In the genomic region with DNA sequence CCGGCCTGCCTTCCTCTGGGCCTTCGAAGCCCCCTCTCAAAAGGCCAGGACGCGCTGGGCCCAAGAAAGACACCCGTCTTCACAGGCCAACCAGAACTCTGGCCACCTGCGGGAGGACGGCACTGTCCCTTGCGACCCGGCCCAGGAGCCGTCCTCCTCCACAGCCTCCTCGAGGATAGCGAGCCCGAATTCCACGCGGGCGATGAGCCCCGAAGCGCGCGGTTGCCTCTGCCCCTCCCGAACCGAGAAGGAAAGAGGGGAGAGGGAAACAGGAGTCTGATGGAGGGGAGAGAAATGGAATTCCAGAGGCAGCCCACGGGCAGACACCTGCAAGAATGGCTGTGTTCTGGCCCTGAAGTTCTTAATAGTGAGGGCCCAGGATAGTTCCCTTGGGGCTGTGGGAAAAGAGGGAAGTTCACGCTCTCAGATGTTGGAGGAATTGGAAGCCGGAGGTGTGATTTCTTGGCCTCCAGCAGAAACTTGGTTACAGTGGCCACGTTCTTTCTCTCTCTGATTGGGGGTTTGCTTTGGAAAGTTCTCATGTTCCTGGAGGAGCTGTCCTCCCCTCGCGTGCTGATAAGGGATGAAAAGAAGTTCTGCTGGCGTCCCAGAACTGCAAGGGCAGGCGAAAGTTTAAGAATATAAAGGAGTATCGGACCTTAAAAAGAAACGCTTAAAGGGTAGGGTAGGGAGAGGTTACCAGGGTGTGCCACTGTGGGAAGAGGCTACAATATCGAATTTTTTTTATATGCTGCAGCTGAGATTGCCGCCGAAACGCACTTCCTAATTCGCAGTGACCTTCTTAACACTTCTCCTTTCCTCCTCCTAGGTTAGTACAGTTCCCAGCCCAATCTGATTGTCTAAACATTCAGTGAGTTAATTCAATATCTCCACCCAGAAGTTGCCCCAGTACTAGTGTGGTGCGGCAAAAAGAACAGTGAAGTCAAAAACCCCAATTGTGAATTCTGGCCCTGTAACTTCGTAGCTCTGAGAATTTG, we compare ENCODE assay signal across 8 cellular contexts. TPM values are rescaled to one million over a fixed set of nuclear protein-coding genes. Genes with fewer than 3 reads are reported as not detected.
A peak's percentile ranks its signal among the peaks of the same experiment; 100 is the strongest.
DNase-seq lines count a peak whose midpoint lies in the region; TF ChIP-seq lines count a peak whose summit lies in the region.

No MANE protein-coding gene starts in this region.

- peak overlapping the region; percentile 67; the same call in 1 of the 2 replicates for H3K9ac ChIP-seq in ES-I3 (ENCODE audit: low read depth, low read length)
- no peak overlapping the region for H3K9ac ChIP-seq in rectal smooth muscle tissue (ENCODE audit: low read length)

- H3K4me3 Mint-ChIP-seq in glutamatergic neuron (ENCODE audit: unreplicated experiment): peak overlapping the region; percentile 79

- peaks cover 14% of the 10 kb centered on the region for H3K4me1 Mint-ChIP-seq in glutamatergic neuron (ENCODE audit: low read depth, unreplicated experiment)

- H3K27ac ChIP-seq in WERI-Rb-1 (peak overlapping the region; percentile 75), rectal smooth muscle tissue (ENCODE audit: low read depth, low read length) (no peak overlapping the region)

- no peaks in the 10 kb centered on the region for H3K36me3 Mint-ChIP-seq in glutamatergic neuron (ENCODE audit: unreplicated experiment)

- peaks cover 22% of the 10 kb centered on the region for H3K27me3 Mint-ChIP-seq in glutamatergic neuron (ENCODE audit: unreplicated experiment)

- H3K4me1 ChIP-seq in ES-I3 (ENCODE audit: insufficient read depth, low read length): no peaks in the 10 kb centered on the region
- H3K4me1 ChIP-seq in rectal smooth muscle tissue (ENCODE audit: control insufficient read depth, insufficient read depth, low read length): no peaks in the 10 kb centered on the region

- no peak for DNase-seq in WERI-Rb-1
- DNase-seq in glutamatergic neuron: no peak
- no peak for DNase-seq in superior temporal gyrus (ENCODE audit: extremely low spot score)
- no peak for DNase-seq in NCI-H146 (lab: John Stamatoyannopoulos, UW)
- DNase-seq in NCI-H2029 (lab: John Stamatoyannopoulos, UW): no peak
- DNase-seq in activated CD8-positive, alpha-beta memory T cell treated with anti-CD3 and anti-CD28 coated beads, Interleukin-2, amount 50 U/mL, for 48 hours: no peak

- H3K27ac Mint-ChIP-seq in glutamatergic neuron (ENCODE audit: unreplicated experiment): no peak overlapping the region

- no peaks in the 10 kb centered on the region for H3K36me3 ChIP-seq in ES-I3 (ENCODE audit: insufficient read depth, low read length)
- no peaks in the 10 kb centered on the region for H3K36me3 ChIP-seq in WERI-Rb-1
- no peaks in the 10 kb centered on the region for H3K36me3 ChIP-seq in rectal smooth muscle tissue (ENCODE audit: control insufficient read depth, insufficient read depth, low read length)

- H3K9me3 ChIP-seq in ES-I3 (ENCODE audit: control insufficient read depth, insufficient read depth, low read length) (no peaks in the 10 kb centered on the region), WERI-Rb-1 (ENCODE audit: severe bottlenecking) (no peaks in the 10 kb centered on the region)

- TF ChIP-seq CTCF in WERI-Rb-1 (IDR thresholded peaks at IDR 0.05; ENCODE audit: low read depth, low read length) (no peak), glutamatergic neuron (IDR thresholded peaks at IDR 0.05; ENCODE audit: partially characterized antibody, unreplicated experiment) (no peak)

- H3K4me3 ChIP-seq in WERI-Rb-1 (ENCODE audit: low read depth, low read length) (peak overlapping the region; percentile 72), rectal smooth muscle tissue (ENCODE audit: low read length) (peak overlapping the region; percentile 32)

- H3K27me3 ChIP-seq in WERI-Rb-1 (ENCODE audit: insufficient read depth, low read depth, severe bottlenecking): no peaks in the 10 kb centered on the region
- H3K27me3 ChIP-seq in rectal smooth muscle tissue (ENCODE audit: control insufficient read depth, insufficient read depth, low read length): peaks cover 6% of the 10 kb centered on the region

- H3K9me3 Mint-ChIP-seq in glutamatergic neuron (ENCODE audit: unreplicated experiment): no peaks in the 10 kb centered on the region

RNA-seq across cellular contexts. Expression of a gene that starts 5.8 kb away (rescaled TPM):
- total RNA-seq in glutamatergic neuron (ENCODE audit: unreplicated experiment): 15.4 TPM
